8 cellular contexts compared by ENCODE assay signal in the genomic region with DNA sequence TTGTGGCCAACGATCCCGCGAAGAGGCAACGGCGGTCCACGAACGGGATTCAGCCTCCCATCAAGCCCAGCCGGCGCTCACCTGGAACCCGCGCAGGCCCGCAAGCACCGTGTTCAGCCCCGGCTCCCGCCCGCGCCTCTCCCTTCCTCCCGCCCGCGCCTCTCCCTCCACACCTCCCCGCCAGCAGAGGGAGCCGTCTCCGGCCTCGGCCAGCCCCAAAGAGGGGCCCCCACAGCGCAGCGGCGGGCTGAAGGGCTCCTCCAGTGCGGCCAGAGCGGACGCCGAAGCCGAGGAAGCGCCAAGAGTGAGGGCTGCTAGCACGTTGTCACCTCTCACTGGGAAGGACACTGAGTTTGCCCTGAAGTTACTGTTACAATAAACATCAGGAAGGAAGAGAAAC. TPM values are rescaled to one million over a fixed set of nuclear protein-coding genes. Genes with fewer than 3 reads are reported as not detected.
DNase-seq lines count a peak whose midpoint lies in the region; ATAC-seq, FAIRE-seq and TF ChIP-seq lines count a peak whose summit lies in the region.

No MANE protein-coding gene starts in this region.

- H3K27ac Mint-ChIP-seq in natural killer cell = no peak overlapping the region

- TF ChIP-seq EP300 in H1 (IDR thresholded peaks at IDR 0.05; ENCODE audit: borderline replicate concordance in 1 of 2, low read depth in 2 of 2, low read length in 2 of 2) = no peak

- H3K36me3 Mint-ChIP-seq in natural killer cell = no peaks in the 10 kb centered on the region

- no peaks in the 10 kb centered on the region for H3K9me3 ChIP-seq in H1 (ENCODE audit: insufficient read depth in 2 of 2, low read depth in 1 of 2, low read length in 1 of 2)

- no peaks in the 10 kb centered on the region for H3K9me3 Mint-ChIP-seq in natural killer cell

- H3K4me3 Mint-ChIP-seq in natural killer cell = peak overlapping the region; percentile 65

- H3K23ac ChIP-seq in H1 (ENCODE audit: insufficient read length) = no peak overlapping the region

- peak overlapping the region; percentile 68; the same call in 1 of the 2 replicates for H2AFZ ChIP-seq in H1 (ENCODE audit: low read length)

- H3K14ac ChIP-seq in H1 (ENCODE audit: insufficient read length) = no peak overlapping the region

- H2BK15ac ChIP-seq in H1 (ENCODE audit: low read length) = peak overlapping the region; percentile 88; the same call in 1 of the 2 replicates

- TF ChIP-seq RAD21 in H1 (IDR thresholded peaks at IDR 0.05 in 1 of 2, conservative IDR thresholded peaks at IDR 0.05 in 1 of 2; ENCODE audit: low read depth in 2 of 2, low read length in 2 of 2) = peak; percentile 65 to 77

- POLR2A ChIA-PET in H1 (lab: Charles Lee; ENCODE audit: partially characterized antibody) = interaction anchor here (0.7 to 1.6 kb wide), 10 partner anchors 42 to 340 kb away, joined by 3 to 5 read pairs (median 3); a partner anchor contains a TSS

- H4K5ac ChIP-seq in H1 (ENCODE audit: insufficient read length, low read depth, low read length) = peak overlapping the region; percentile 81

- peak overlapping the region; percentile 91 for H4K91ac ChIP-seq in H1 (replicated peaks; ENCODE audit: insufficient read length, low read length)

- ATAC-seq in natural killer cell (peak in 2 of 3 donors; percentile 49 to 55), GM19395 (IDR thresholded peaks at IDR 0.05; ENCODE audit: unreplicated experiment) (no peak)

- peak overlapping the region; percentile 28; the same call in 1 of the 2 replicates for H2BK5ac ChIP-seq in H1 (ENCODE audit: low read depth, low read length)

- 12% methylated on average over 11 of the region's 34 CpGs; no CpG with 5 or more reads in 1 of the 2 experiments for WGBS in H1 (ENCODE audit: extremely low coverage in 1 of 2, insufficient coverage in 1 of 2, insufficient read length in 1 of 2, insufficient replicate concordance in 2 of 2, low coverage in 1 of 2, low lambda C conversion rate in 2 of 2, missing lambda C conversion rate in 1 of 2), 2 experiments

- no peaks in the 10 kb centered on the region for H4K20me1 ChIP-seq in H1 (replicated peaks in 1 of 2; ENCODE audit: control insufficient read depth in 1 of 2, insufficient read depth in 2 of 2, low read length in 2 of 2)

- no peak overlapping the region for H3K4ac ChIP-seq in H1 (replicated peaks; ENCODE audit: insufficient read length, low read depth, low read length)

- DNase-seq in COLO668 (lab: John Stamatoyannopoulos, UW; ENCODE audit: unreplicated experiment) (peak; percentile 65), SW 1271 (lab: John Stamatoyannopoulos, UW) (peak; percentile 16 to 67), H1 (ENCODE audit: low read depth in 1 of 2, low spot score in 2 of 2) (peak; percentile 21 to 94), natural killer cell (peak; percentile 17), HK-2 (ENCODE audit: unreplicated experiment) (no peak), NCI-H1694 (lab: John Stamatoyannopoulos, UW) (no peak), superior temporal gyrus (ENCODE audit: extremely low spot score) (no peak)

- no peak overlapping the region; the same call in 1 of the 2 replicates for H2BK12ac ChIP-seq in H1 (ENCODE audit: low read depth, low read length)

- no peak overlapping the region for H3K56ac ChIP-seq in H1 (replicated peaks; ENCODE audit: insufficient read length, low read depth, low read length)

- intact Hi-C loops in natural killer cell (cut with micrococcal nuclease) = no loop called here

- FAIRE-seq in H1 (lab: Jason Lieb, UNC) = no peak

- H3K4me1 Mint-ChIP-seq in natural killer cell = peaks cover 0 to 5% of the 10 kb centered on the region in 2 donors

- peak overlapping the region; percentile 94 for H3K18ac ChIP-seq in H1 (ENCODE audit: extremely low read depth, low read length)

- no peaks in the 10 kb centered on the region for H3K79me1 ChIP-seq in H1 (ENCODE audit: low read depth, low read length)

- H3K4me2 ChIP-seq in H1 (ENCODE audit: insufficient read depth in 1 of 2, low read depth in 2 of 2, low read length in 2 of 2) = peak overlapping the region; percentile 62 to 88

- H3K27me3 Mint-ChIP-seq in natural killer cell (ENCODE audit: low read depth in 2 of 2) = peaks cover 13 to 43% of the 10 kb centered on the region in 2 donors

- H2AK5ac ChIP-seq in H1 (ENCODE audit: low read depth, low read length) = no peak overlapping the region

- no peak for TF ChIP-seq POLR2A in H1 (IDR thresholded peaks at IDR 0.05; ENCODE audit: control extremely low read depth in 1 of 2, low read depth in 2 of 2, low read length in 2 of 2)

- H3K79me2 ChIP-seq in H1 (ENCODE audit: control insufficient read depth in 1 of 2, insufficient read depth in 2 of 2, low read length in 2 of 2) = no peaks in the 10 kb centered on the region

- H4K8ac ChIP-seq in H1 (ENCODE audit: extremely low read depth, insufficient read depth, low read length) = peak overlapping the region; percentile 28; the same call in 1 of the 2 replicates

- H3K4me3 ChIP-seq in H1 (ENCODE audit: extremely low read depth in 1 of 4, insufficient read depth in 2 of 4, low read depth in 3 of 4, low read length in 4 of 4) = peak overlapping the region in 3 of 4 experiments; percentile 27 to 48 (median 29); a peak in 5 of 8 replicates

- no peaks in the 10 kb centered on the region for H3K23me2 ChIP-seq in H1 (ENCODE audit: low read depth, low read length)

- no peak overlapping the region for H3K9ac ChIP-seq in H1 (replicated peaks in 1 of 4; ENCODE audit: extremely low read depth in 1 of 4, low read depth in 3 of 4, low read length in 3 of 4)

- peak; percentile 72 to 83 (median 73) for TF ChIP-seq CTCF in H1 (IDR thresholded peaks at IDR 0.05; ENCODE audit: control extremely low read depth in 1 of 3, insufficient read depth in 1 of 3, low read depth in 1 of 3, low read length in 3 of 3)
- no peak for TF ChIP-seq CTCF in natural killer cell (IDR thresholded peaks at IDR 0.05)

- no peaks in the 10 kb centered on the region for H3K36me3 ChIP-seq in H1 (ENCODE audit: control insufficient read depth in 2 of 4, insufficient read depth in 4 of 4, low read length in 3 of 4)

- no peak overlapping the region for H2BK20ac ChIP-seq in H1 (ENCODE audit: low read length)

- CTCF ChIA-PET in H1 (lab: Charles Lee; ENCODE audit: partially characterized antibody) = interaction anchor here (0.7 to 12.8 kb wide), 40 partner anchors 8 to 433 kb away, joined by 3 to 163 read pairs (median 6); a partner anchor contains a TSS

- peaks cover 0 to 5% (median 3%) of the 10 kb centered on the region in 4 experiments; a peak in 3 of 7 replicates for H3K27me3 ChIP-seq in H1 (replicated peaks in 1 of 4; ENCODE audit: control insufficient read depth in 3 of 4, extremely low read depth in 1 of 4, insufficient read depth in 3 of 4, low read length in 3 of 4)

- no peak overlapping the region for H3K27ac ChIP-seq in H1 (ENCODE audit: low read depth, low read length)

- no peak overlapping the region for H2BK120ac ChIP-seq in H1 (replicated peaks; ENCODE audit: low read depth, low read length)

- H3K4me1 ChIP-seq in H1 (replicated peaks in 1 of 4; ENCODE audit: control insufficient read depth in 3 of 4, insufficient read depth in 4 of 4, low read length in 3 of 4) = peaks cover 0 to 2% (median 0%) of the 10 kb centered on the region in 4 experiments; a peak in 1 of 7 replicates

TF ChIP-seq in H1, 55 proteins besides CTCF, POLR2A, EP300 and RAD21 (continues in another document):
- TF ChIP-seq HDAC6 (IDR thresholded peaks at IDR 0.05; ENCODE audit: low read depth, low read length) (no peak), NRF1 (IDR thresholded peaks at IDR 0.05; ENCODE audit: low read depth, low read length) (no peak), BRCA1 (IDR thresholded peaks at IDR 0.05; ENCODE audit: low read depth, low read length) (no peak), SRF (IDR thresholded peaks at IDR 0.05; ENCODE audit: low read depth, low read length) (no peak), POU5F1 (IDR thresholded peaks at IDR 0.05; ENCODE audit: low read depth, low read length) (no peak), RFX5 (IDR thresholded peaks at IDR 0.05; ENCODE audit: borderline replicate concordance, low read depth, low read length) (no peak), BCL11A (IDR thresholded peaks at IDR 0.05; ENCODE audit: low read depth in 2 of 2, low read length in 2 of 2) (no peak), TBP (IDR thresholded peaks at IDR 0.05; ENCODE audit: low read depth, low read length) (peak; percentile 47; the same call in 1 of the 2 replicates), JUN (IDR thresholded peaks at IDR 0.05; ENCODE audit: low read depth, low read length) (no peak), SP4 (IDR thresholded peaks at IDR 0.05; ENCODE audit: low read length) (no peak), JUND (IDR thresholded peaks at IDR 0.05; ENCODE audit: low read length) (no peak), SAP30 (IDR thresholded peaks at IDR 0.05; ENCODE audit: insufficient read depth, insufficient replicate concordance, low read length) (no peak), CHD2 (IDR thresholded peaks at IDR 0.05; ENCODE audit: low read length) (no peak)

RNA-seq across cellular contexts. Expression of a gene that starts 55.3 kb away (rescaled TPM):
- 187 and 193 TPM in 2 replicates for total RNA-seq in H1 (2021; fragmentation: NEBNext Ultra II Directional; extraction: Animal tissue kit (Norgen Biotek cat#: 25700))
- polyA plus RNA-seq in H1 (2011; rRNA removed) = 274 and 419 TPM in 2 replicates
- 356 TPM for polyA plus RNA-seq in H1 (2011; cell fraction: cytosol; rRNA removed)
- polyA plus RNA-seq in H1 (2011; cell fraction: nucleus; rRNA removed) = 97.9 TPM
- polyA plus RNA-seq in H1 (2012, experiment 1 of 2) = 173 to 209 TPM (median 191 TPM) in 4 replicates
- polyA plus RNA-seq in H1 (2012, experiment 2 of 2) = 211 TPM
- polyA plus RNA-seq in H1 (2013, experiment 1 of 2) = 526 TPM
- polyA plus RNA-seq in H1 (2013, experiment 2 of 2) = 580 TPM
- 183 and 197 TPM in 2 replicates for polyA minus RNA-seq in H1 (2011; rRNA and poly(A)+ RNA removed)
- 90.7 TPM for polyA minus RNA-seq in H1 (2011; cell fraction: cytosol; rRNA and poly(A)+ RNA removed)
- polyA minus RNA-seq in H1 (2011; cell fraction: nucleus; rRNA and poly(A)+ RNA removed) = 57.7 TPM
- 10 to 100 TPM; 60.6 to 98.4 (median 75.0) TPM for total RNA-seq in natural killer cell

Comparison
In these comparisons a context has a peak if more than half of its experiments do, and no peak if none do; other contexts are left out.
1. DNase-seq: peak in COLO668 (single experiment), SW 1271 (2 of 2), H1 (2 of 2) and natural killer cell (single experiment); none in HK-2 (single experiment), NCI-H1694 (single experiment) and superior temporal gyrus (single experiment).